In genomic region chr6:39313526-39314272, GRCh38 we compare ENCODE assay signal across 11 cellular contexts. TPM values are rescaled to one million over a fixed set of nuclear protein-coding genes. Genes with fewer than 3 reads are reported as not detected.
DNase-seq lines count a peak whose midpoint lies in the region; ATAC-seq, FAIRE-seq and TF ChIP-seq lines count a peak whose summit lies in the region.
"Had no signal": no experiment of that assay in that cellular context is flagged by ENCODE, and none has a peak within 500 bp of the region (broad histone marks: within the 10 kb centered on the region; RNA-seq: fewer than 3 reads in every experiment).

No MANE protein-coding gene starts in this region.

- H3K4me2 ChIP-seq in H1 (ENCODE audit: insufficient read depth in 1 of 2, low read depth in 2 of 2, low read length in 2 of 2) = peak overlapping the region; percentile 76 to 89

- no peaks in the 10 kb centered on the region for H3K4me1 ChIP-seq in cardiac muscle cell (ENCODE audit: low read depth)
- H3K4me1 ChIP-seq in H1 (replicated peaks in 1 of 4; ENCODE audit: control insufficient read depth in 3 of 4, insufficient read depth in 4 of 4, low read length in 3 of 4) = peaks cover 0 to 5% (median 3%) of the 10 kb centered on the region in 4 experiments; a peak in 4 of 7 replicates
- H3K4me1 ChIP-seq in uterus = peaks cover 0 to 8% of the 10 kb centered on the region in 2 donors

- H3K4me3 Mint-ChIP-seq in naive B cell = peak overlapping the region in 7 of 8 donors; percentile 47 to 82 (median 71)
- H3K4me3 Mint-ChIP-seq: CD4-positive, CD25-positive, alpha-beta regulatory T cell; HFFc6 had no signal

- no peak for FAIRE-seq in H1 (lab: Jason Lieb, UNC)

- no peak overlapping the region for H3K23ac ChIP-seq in H1 (ENCODE audit: insufficient read length)

- peak overlapping the region; percentile 41 for H4K91ac ChIP-seq in H1 (replicated peaks; ENCODE audit: insufficient read length, low read length)

- TF ChIP-seq EP300 in H1 (IDR thresholded peaks at IDR 0.05; ENCODE audit: borderline replicate concordance in 1 of 2, low read depth in 2 of 2, low read length in 2 of 2) = no peak

- TF ChIP-seq RAD21 in H1 (IDR thresholded peaks at IDR 0.05 in 1 of 2, conservative IDR thresholded peaks at IDR 0.05 in 1 of 2; ENCODE audit: low read depth in 2 of 2, low read length in 2 of 2) = no peak

- WGBS in H1 (ENCODE audit: extremely low coverage in 1 of 2, insufficient coverage in 1 of 2, insufficient read length in 1 of 2, insufficient replicate concordance in 2 of 2, low coverage in 1 of 2, low lambda C conversion rate in 2 of 2, missing lambda C conversion rate in 1 of 2), 2 experiments = 2% methylated on average over 67 of the region's 80 CpGs; no CpG with 5 or more reads in 1 of the 2 experiments

- no peak for ATAC-seq in Right ventricle myocardium inferior
- peak in 1 of 2 donors; percentile 27 for ATAC-seq in naive B cell (ENCODE audit: low read depth in 2 of 2)
- no peak for ATAC-seq in HG03342 (IDR thresholded peaks at IDR 0.05; ENCODE audit: unreplicated experiment)

- H4K8ac ChIP-seq in H1 (ENCODE audit: extremely low read depth, insufficient read depth, low read length) = peak overlapping the region; percentile 91

- intact Hi-C loops in Right ventricle myocardium inferior (cut with DNase I) = no loop called here
- intact Hi-C loops in uterus (cut with DNase I; ENCODE audit: low total_unique reads) = no loop called here

- no peak overlapping the region for H2BK15ac ChIP-seq in H1 (ENCODE audit: low read length)

- peak overlapping the region in 2 of 4 experiments; percentile 29 to 34; a peak in 2 of 7 replicates for H3K9ac ChIP-seq in H1 (replicated peaks in 1 of 4; ENCODE audit: extremely low read depth in 1 of 4, low read depth in 3 of 4, low read length in 3 of 4)

- peak overlapping the region; percentile 57; the same call in 1 of the 2 replicates for H2AFZ ChIP-seq in H1 (ENCODE audit: low read length)

- no peak overlapping the region for H3K4ac ChIP-seq in H1 (replicated peaks; ENCODE audit: insufficient read length, low read depth, low read length)

- H3K79me2 ChIP-seq in H1 (ENCODE audit: control insufficient read depth in 1 of 2, insufficient read depth in 2 of 2, low read length in 2 of 2) = no peaks in the 10 kb centered on the region

- H2BK20ac ChIP-seq in H1 (ENCODE audit: low read length) = no peak overlapping the region

- H3K9me3 ChIP-seq in cardiac muscle cell (ENCODE audit: low read depth) = no peaks in the 10 kb centered on the region
- H3K9me3 ChIP-seq in H1 (ENCODE audit: insufficient read depth in 2 of 2, low read depth in 1 of 2, low read length in 1 of 2) = no peaks in the 10 kb centered on the region
- H3K9me3 ChIP-seq in uterus = no peaks in the 10 kb centered on the region

- H2BK12ac ChIP-seq in H1 (ENCODE audit: low read depth, low read length) = 0 out of 2 replicates have a peak overlapping the region, but pooled peaks have one; percentile 60

- H3K18ac ChIP-seq in H1 (ENCODE audit: extremely low read depth, low read length) = peak overlapping the region; percentile 32

- peaks cover 28 to 66% (median 49%) of the 10 kb centered on the region in 3 donors for H3K27me3 Mint-ChIP-seq in naive B cell

- no peaks in the 10 kb centered on the region for H3K36me3 ChIP-seq in cardiac muscle cell
- H3K36me3 ChIP-seq in H1 (ENCODE audit: control insufficient read depth in 2 of 4, insufficient read depth in 4 of 4, low read length in 3 of 4) = no peaks in the 10 kb centered on the region
- H3K36me3 ChIP-seq in uterus = no peaks in the 10 kb centered on the region

- H3K79me1 ChIP-seq in H1 (ENCODE audit: low read depth, low read length) = no peaks in the 10 kb centered on the region; the same call in 1 of the 2 replicates

- peaks cover 12% of the 10 kb centered on the region; the same call in 1 of the 2 replicates for H3K23me2 ChIP-seq in H1 (ENCODE audit: low read depth, low read length)

- H3K14ac ChIP-seq in H1 (ENCODE audit: insufficient read length) = no peak overlapping the region

- CTCF ChIA-PET in H1 (lab: Charles Lee; ENCODE audit: partially characterized antibody) = interaction anchor here (0.7 to 47.4 kb wide), 13 partner anchors 10 to 310 kb away, joined by 3 to 1738 read pairs (median 6); partner anchors contain the start of gene KCNK5

- no peaks in the 10 kb centered on the region for H3K36me3 Mint-ChIP-seq in naive B cell
- H3K36me3 Mint-ChIP-seq: CD4-positive, CD25-positive, alpha-beta regulatory T cell; IgD-negative memory B cell had no signal

- H3K56ac ChIP-seq in H1 (replicated peaks; ENCODE audit: insufficient read length, low read depth, low read length) = no peak overlapping the region

- TF ChIP-seq CTCF in cardiac muscle cell (IDR thresholded peaks at IDR 0.05; ENCODE audit: low read depth, low read length) (no peak), H1 (IDR thresholded peaks at IDR 0.05; ENCODE audit: control extremely low read depth in 1 of 3, insufficient read depth in 1 of 3, low read depth in 1 of 3, low read length in 3 of 3) (peak in 1 of 3 experiments; percentile 20; a peak in 1 of 4 replicates), uterus (IDR thresholded peaks at IDR 0.05) (no peak)

- no peak overlapping the region for H2AK5ac ChIP-seq in H1 (ENCODE audit: low read depth, low read length)

- peak overlapping the region in 1 of 6 donors; percentile 53 for H3K27ac Mint-ChIP-seq in naive B cell
- H3K27ac Mint-ChIP-seq: HFFc6, IgD-negative memory B cell had no signal

- H2BK5ac ChIP-seq in H1 (ENCODE audit: low read depth, low read length) = peak overlapping the region; percentile 75; the same call in 1 of the 2 replicates

- H3K9me3 Mint-ChIP-seq in naive B cell = no peaks in the 10 kb centered on the region
- H3K9me3 Mint-ChIP-seq: HFFc6, IgD-negative memory B cell had no signal

- peaks cover 0 to 2% of the 10 kb centered on the region in 2 experiments for H4K20me1 ChIP-seq in H1 (replicated peaks in 1 of 2; ENCODE audit: control insufficient read depth in 1 of 2, insufficient read depth in 2 of 2, low read length in 2 of 2)

- H3K4me1 Mint-ChIP-seq in naive B cell = peaks cover 8 to 35% (median 18%) of the 10 kb centered on the region in 3 donors
- H3K4me1 Mint-ChIP-seq: CD4-positive, CD25-positive, alpha-beta regulatory T cell had no signal

- H4K5ac ChIP-seq in H1 (ENCODE audit: insufficient read length, low read depth, low read length) = no peak overlapping the region

- peak overlapping the region; percentile 24 for H3K4me3 ChIP-seq in cardiac muscle cell
- peak overlapping the region; percentile 37 to 68 (median 50) for H3K4me3 ChIP-seq in H1 (ENCODE audit: extremely low read depth in 1 of 4, insufficient read depth in 2 of 4, low read depth in 3 of 4, low read length in 4 of 4)
- peak overlapping the region; percentile 0 to 3 for H3K4me3 ChIP-seq in uterus

- DNase-seq in cardiac muscle cell (ENCODE audit: low read depth in 1 of 2, low spot score in 1 of 2) (peak in 1 of 2 donors; percentile 49), Right ventricle myocardium inferior (ENCODE audit: missing footprints) (no peak), H1 (ENCODE audit: low read depth in 1 of 2, low spot score in 2 of 2) (peak in 1 of 2 experiments; percentile 83), naive B cell (no peak), uterus (no peak), HuH-7.5 (ENCODE audit: low spot score) (no peak), NCI-H2107 treated with DMSO at 0.1 percent for 48 hours (lab: John Stamatoyannopoulos, UW; ENCODE audit: unreplicated experiment) (no peak)
- DNase-seq: CD4-positive, CD25-positive, alpha-beta regulatory T cell; HFFc6 had no signal

- TF ChIP-seq POLR2A in H1 (IDR thresholded peaks at IDR 0.05; ENCODE audit: control extremely low read depth in 1 of 2, low read depth in 2 of 2, low read length in 2 of 2) = no peak
- no peak for TF ChIP-seq POLR2A in uterus (IDR thresholded peaks at IDR 0.05)

- H3K27me3 ChIP-seq in cardiac muscle cell (peaks cover 71% of the 10 kb centered on the region), H1 (replicated peaks in 1 of 4; ENCODE audit: control insufficient read depth in 3 of 4, extremely low read depth in 1 of 4, insufficient read depth in 3 of 4, low read length in 3 of 4) (peaks cover 26 to 53% (median 47%) of the 10 kb centered on the region in 4 experiments), uterus (peaks cover 0 to 12% of the 10 kb centered on the region in 2 donors)

- no peak overlapping the region for H2BK120ac ChIP-seq in H1 (replicated peaks; ENCODE audit: low read depth, low read length)

- H3K27ac ChIP-seq in cardiac muscle cell (no peak overlapping the region), H1 (ENCODE audit: low read depth, low read length) (no peak overlapping the region), uterus (no peak overlapping the region)

- POLR2A ChIA-PET in H1 (lab: Charles Lee; ENCODE audit: partially characterized antibody) = interaction anchor here (1.0 to 2.1 kb wide), 3 partner anchors 11 to 145 kb away, joined by 3 to 6 read pairs (median 4); no protein-coding TSS in a partner anchor

RNA-seq across cellular contexts. Expression of gene KCNK17, which starts 0.5 kb away (rescaled TPM):
- total RNA-seq in cardiac muscle cell (not detected in 2 replicates), Right ventricle myocardium inferior (not detected), uterus (1 to 10 TPM in 2 of 4 donors, under 1 TPM in 1, not detected in 1; 0.79 to 2.3 (median 1.3) TPM)
- polyA plus RNA-seq in cardiac muscle cell (not detected in 2 replicates), H1 (2011; rRNA removed) (3.4 and 3.8 TPM in 2 replicates), naive B cell (ENCODE audit: low read depth in 6 of 6) (not detected)
- total RNA-seq in H1 (2021; fragmentation: NEBNext Ultra II Directional; extraction: Animal tissue kit (Norgen Biotek cat#: 25700)) = 2.9 and 3.0 TPM in 2 replicates
- 3.5 TPM for polyA plus RNA-seq in H1 (2011; cell fraction: cytosol; rRNA removed)
- polyA plus RNA-seq in H1 (2011; cell fraction: nucleus; rRNA removed) = 8.8 TPM
- 3.5 to 5.5 TPM (median 4.0 TPM) in 4 replicates for polyA plus RNA-seq in H1 (2012, experiment 1 of 2)
- polyA plus RNA-seq in H1 (2012, experiment 2 of 2) = 2.8 TPM
- polyA plus RNA-seq in H1 (2013, experiment 1 of 2) = 3.1 TPM
- 3.1 TPM for polyA plus RNA-seq in H1 (2013, experiment 2 of 2)
- polyA minus RNA-seq in H1 (2011; rRNA and poly(A)+ RNA removed) = 1.2 and 2.0 TPM in 2 replicates
- 2.1 TPM for polyA minus RNA-seq in H1 (2011; cell fraction: cytosol; rRNA and poly(A)+ RNA removed)
- polyA minus RNA-seq in H1 (2011; cell fraction: nucleus; rRNA and poly(A)+ RNA removed) = 3.5 TPM
- total RNA-seq: CD4-positive, CD25-positive, alpha-beta regulatory T cell; HFFc6 had no signal
- polyA plus RNA-seq: CD4-positive, CD25-positive, alpha-beta regulatory T cell; IgD-negative memory B cell had no signal

RNA-seq across cellular contexts. Expression of gene KCNK16, which starts 8.8 kb away (rescaled TPM):
- total RNA-seq in cardiac muscle cell (not detected in 2 replicates), Right ventricle myocardium inferior (not detected), uterus (not detected)
- polyA plus RNA-seq in cardiac muscle cell (not detected in 2 replicates), H1 (2011; rRNA removed) (not detected in 2 replicates), naive B cell (ENCODE audit: low read depth in 6 of 6) (not detected)
- total RNA-seq in H1 (2021; fragmentation: NEBNext Ultra II Directional; extraction: Animal tissue kit (Norgen Biotek cat#: 25700)) = not detected in 2 replicates
- not detected for polyA plus RNA-seq in H1 (2011; cell fraction: cytosol; rRNA removed)
- not detected for polyA plus RNA-seq in H1 (2011; cell fraction: nucleus; rRNA removed)
- not detected in 4 replicates for polyA plus RNA-seq in H1 (2012, experiment 1 of 2)
- not detected for polyA plus RNA-seq in H1 (2012, experiment 2 of 2)
- polyA plus RNA-seq in H1 (2013, experiment 1 of 2) = not detected
- not detected for polyA plus RNA-seq in H1 (2013, experiment 2 of 2)
- not detected in 2 replicates for polyA minus RNA-seq in H1 (2011; rRNA and poly(A)+ RNA removed)
- polyA minus RNA-seq in H1 (2011; cell fraction: cytosol; rRNA and poly(A)+ RNA removed) = not detected
- not detected for polyA minus RNA-seq in H1 (2011; cell fraction: nucleus; rRNA and poly(A)+ RNA removed)
- total RNA-seq: CD4-positive, CD25-positive, alpha-beta regulatory T cell; HFFc6 had no signal
- polyA plus RNA-seq: CD4-positive, CD25-positive, alpha-beta regulatory T cell; IgD-negative memory B cell had no signal
